In genomic region chr17:78644259-78644658, GRCh38 we compare ENCODE assay signal across 24 cellular contexts.
DNase-seq lines count a peak whose midpoint lies in the region; ATAC-seq and TF ChIP-seq lines count a peak whose summit lies in the region.
"Had no signal": no experiment of that assay in that cellular context is flagged by ENCODE, and none has a peak within 500 bp of the region (broad histone marks: within the 10 kb centered on the region; RNA-seq: fewer than 3 reads in every experiment).

No MANE protein-coding gene starts in this region.

- H3K4me2 ChIP-seq in BLaER1 = peak overlapping the region; percentile 42
- no peak overlapping the region for H3K4me2 ChIP-seq in HCT116 (ENCODE audit: low read length)

- H2AFZ ChIP-seq in HCT116 (ENCODE audit: low read depth, low read length, poor library complexity, severe bottlenecking) = no peak overlapping the region

- H3K27ac ChIP-seq in BLaER1 (no peak overlapping the region), HCT116 (ENCODE audit: low read depth, low read length) (no peak overlapping the region), coronary artery (no peak overlapping the region)
- H3K27ac ChIP-seq: HL-60, Peyer's patch had no signal

- H3K9me3 Mint-ChIP-seq in activated CD8-positive, alpha-beta memory T cell treated with anti-CD3 and anti-CD28 coated beads, Interleukin-2, amount 10 ng/mL, durations not matched to agents 7 days and 5 days (ENCODE audit: low read depth) = peaks cover 12% of the 10 kb centered on the region
- H3K9me3 Mint-ChIP-seq: HFFc6 had no signal

- TF ChIP-seq CTCF in HCT116 (IDR thresholded peaks at IDR 0.05 in 2 of 3, conservative IDR thresholded peaks at IDR 0.05 in 1 of 3; ENCODE audit: borderline replicate concordance in 1 of 3, insufficient read depth in 1 of 3, low read depth in 2 of 3, low read length in 2 of 3) = no peak
- no peak for TF ChIP-seq CTCF in coronary artery (IDR thresholded peaks at IDR 0.05)

- ATAC-seq in HCT116 = no peak
- ATAC-seq in activated CD8-positive, alpha-beta memory T cell treated with anti-CD3 and anti-CD28 coated beads, Interleukin-2, amount 10 ng/mL, durations not matched to agents 7 days and 5 days = no peak
- no peak for ATAC-seq in HG03025 (IDR thresholded peaks at IDR 0.05; ENCODE audit: low FRiP score, unreplicated experiment)
- ATAC-seq: GM12878, HepG2 had no signal

- no TSS peak for BruUV-seq in HCT116 (replicated peaks; lab: Mats Ljungman, UMichigan)

- CTCF ChIA-PET in HCT116 (lab: Charles Lee) = no interaction called here
- CTCF ChIA-PET in activated CD8-positive, alpha-beta memory T cell treated with anti-CD3 and anti-CD28 coated beads, Interleukin-2, amount 10 ng/mL, durations not matched to agents 7 days and 5 days (lab: Charles Lee) = interaction anchor here (1.1 to 2.0 kb wide), 2 partner anchors 8 to 10 kb away, joined by 3 to 4 read pairs; no protein-coding TSS in a partner anchor

- peaks cover 39% of the 10 kb centered on the region for H3K4me1 ChIP-seq in BLaER1
- peaks cover 0 to 5% of the 10 kb centered on the region in 2 experiments; a peak in 2 of 4 replicates for H3K4me1 ChIP-seq in HCT116 (ENCODE audit: control insufficient read depth in 1 of 2, insufficient read depth in 2 of 2, low read length in 2 of 2)
- H3K4me1 ChIP-seq: Peyer's patch had no signal

- intact Hi-C loops in HCT116 (cut with micrococcal nuclease) (no loop called here), posterior vena cava (cut with DNase I) (no loop called here)

- no peak for TF ChIP-seq POLR2A in HCT116 (IDR thresholded peaks at IDR 0.05; ENCODE audit: borderline replicate concordance, extremely low read depth, insufficient read depth, insufficient read length)

- POLR2A ChIA-PET in HCT116 (lab: Charles Lee) = interaction anchor here (1.3 kb wide), 1 partner anchor 12 kb away, joined by 6 read pairs; no protein-coding TSS in a partner anchor

- peaks cover 12% of the 10 kb centered on the region for H3K36me3 Mint-ChIP-seq in activated CD8-positive, alpha-beta memory T cell treated with anti-CD3 and anti-CD28 coated beads, Interleukin-2, amount 10 ng/mL, durations not matched to agents 7 days and 5 days

- no peak for TF ChIP-seq RAD21 in HCT116 (IDR thresholded peaks at IDR 0.05; ENCODE audit: low read depth)

- RAD21 ChIA-PET in HCT116 (lab: Charles Lee; ENCODE audit: low non-redundant PET in 1 of 2, low total read pairs in 2 of 2, uncharacterized antibody in 2 of 2, unreplicated experiment in 2 of 2) = no interaction called here

- H3K4me3 Mint-ChIP-seq in activated CD8-positive, alpha-beta memory T cell treated with anti-CD3 and anti-CD28 coated beads, Interleukin-2, amount 10 ng/mL, durations not matched to agents 7 days and 5 days = no peak overlapping the region
- H3K4me3 Mint-ChIP-seq: CD4-positive, CD25-positive, alpha-beta regulatory T cell; HFFc6 had no signal

- H3K36me3 ChIP-seq in BLaER1 = no peaks in the 10 kb centered on the region
- H3K36me3 ChIP-seq in HCT116 (ENCODE audit: control insufficient read depth in 1 of 2, insufficient read depth in 2 of 2, low read length in 2 of 2) = no peaks in the 10 kb centered on the region
- H3K36me3 ChIP-seq: Peyer's patch had no signal

- DNase-seq in HCT116 (ENCODE audit: low read depth, low spot score) (no peak), coronary artery (ENCODE audit: low spot score) (peak; percentile 50), posterior vena cava (ENCODE audit: low spot score) (peak; percentile 72), OCI-M2 (lab: John Stamatoyannopoulos, UW; ENCODE audit: unreplicated experiment) (no peak)
- DNase-seq in stimulated activated CD4-positive, alpha-beta T cell treated with anti-CD3 and anti-CD28 coated beads, Interleukin-15, amount 100 ng/mL, for 24 hours = no peak
- no peak for DNase-seq in activated CD8-positive, alpha-beta memory T cell treated with anti-CD3 and anti-CD28 coated beads, Interleukin-2, amount 10 ng/mL, durations not matched to agents 7 days and 5 days
- DNase-seq: CD4-positive, CD25-positive, alpha-beta regulatory T cell; DMS 273 treated with DMSO at 0.1 percent for 48 hours; DMS79 treated with DMSO at 0.1 percent for 48 hours; H7; HFFc6; KBM-7; NCI-H1092 treated with DMSO at 0.1 percent for 48 hours; NCI-H1436 treated with DMSO at 0.1 percent for 48 hours; NCI-H2029 treated with DMSO at 0.1 percent for 48 hours; NCI-H226; NCI-H510A treated with DMSO at 0.1 percent for 48 hours; NCI-H748 treated with DMSO at 0.1 percent for 48 hours; Peyer's patch had no signal

- H3K4me1 Mint-ChIP-seq in activated CD8-positive, alpha-beta memory T cell treated with anti-CD3 and anti-CD28 coated beads, Interleukin-2, amount 10 ng/mL, durations not matched to agents 7 days and 5 days = peaks cover 13% of the 10 kb centered on the region

- no peak overlapping the region for H3K4me3 ChIP-seq in BLaER1
- no peak overlapping the region for H3K4me3 ChIP-seq in HCT116 (replicated peaks in 1 of 2; ENCODE audit: low read depth in 1 of 2, low read length in 2 of 2)
- no peak overlapping the region for H3K4me3 ChIP-seq in coronary artery
- H3K4me3 ChIP-seq: GM12878, Peyer's patch had no signal

- H3K27ac Mint-ChIP-seq in activated CD8-positive, alpha-beta memory T cell treated with anti-CD3 and anti-CD28 coated beads, Interleukin-2, amount 10 ng/mL, durations not matched to agents 7 days and 5 days = no peak overlapping the region
- H3K27ac Mint-ChIP-seq: HFFc6 had no signal

- peaks cover 5% of the 10 kb centered on the region for H3K27me3 Mint-ChIP-seq in activated CD8-positive, alpha-beta memory T cell treated with anti-CD3 and anti-CD28 coated beads, Interleukin-2, amount 10 ng/mL, durations not matched to agents 7 days and 5 days

- H3K9me3 ChIP-seq in BLaER1 (peaks cover 14% of the 10 kb centered on the region), HCT116 (ENCODE audit: control insufficient read depth in 1 of 2, insufficient read depth in 1 of 2, low read depth in 1 of 2, low read length in 2 of 2) (no peaks in the 10 kb centered on the region)
- H3K9me3 ChIP-seq: Peyer's patch had no signal

- no peaks in the 10 kb centered on the region for H3K79me2 ChIP-seq in HCT116 (ENCODE audit: insufficient read depth, low read length)

- H3K9ac ChIP-seq in BLaER1 = peak overlapping the region; percentile 23; the same call in 1 of the 2 replicates
- H3K9ac ChIP-seq in HCT116 (ENCODE audit: low read length) = no peak overlapping the region

- no peaks in the 10 kb centered on the region for H4K20me1 ChIP-seq in BLaER1
- no peaks in the 10 kb centered on the region for H4K20me1 ChIP-seq in HCT116 (ENCODE audit: insufficient read depth)

- H3K27me3 ChIP-seq in BLaER1 = no peaks in the 10 kb centered on the region
- H3K27me3 ChIP-seq in HCT116 (ENCODE audit: insufficient read depth, low read length) = peaks cover 10% of the 10 kb centered on the region; the same call in 1 of the 2 replicates
- H3K27me3 ChIP-seq: Peyer's patch had no signal

- H3K9me2 ChIP-seq in HCT116 (ENCODE audit: insufficient read depth) = no peaks in the 10 kb centered on the region

TF ChIP-seq in HCT116, 20 proteins besides CTCF, POLR2A, EP300 and RAD21:
- TF ChIP-seq ZFX (IDR thresholded peaks at IDR 0.05) = 0 out of 2 replicates have a peak, but pooled peaks have one; percentile 16
- TF ChIP-seq EZH2 (IDR thresholded peaks at IDR 0.05) = no peak
TF ChIP-seq in HCT116: peak in this region for 1.

Comparison
In these comparisons a context has a peak if more than half of its experiments do, and no peak if none do; other contexts are left out.
1. DNase-seq: peak in coronary artery (single experiment) and posterior vena cava (single experiment); none in HCT116 (single experiment), stimulated activated CD4-positive, alpha-beta T cell treated with anti-CD3 and anti-CD28 coated beads, Interleukin-15, amount 100 ng/mL, for 24 hours (single experiment), OCI-M2 (single experiment) and activated CD8-positive, alpha-beta memory T cell treated with anti-CD3 and anti-CD28 coated beads, Interleukin-2, amount 10 ng/mL, durations not matched to agents 7 days and 5 days (single experiment).